In genomic region chr7:99614495-99614894, GRCh38 we compare ENCODE assay signal across 18 cellular contexts. TPM values are rescaled to one million over a fixed set of nuclear protein-coding genes. Genes with fewer than 3 reads are reported as not detected.
"Had no signal": no experiment of that assay in that cellular context is flagged by ENCODE, and none has a peak within 500 bp of the region (broad histone marks: within the 10 kb centered on the region; RNA-seq: fewer than 3 reads in every experiment).

No MANE protein-coding gene starts in this region.

- ATAC-seq: effector memory CD8-positive, alpha-beta T cell; mucosa of descending colon; naive thymus-derived CD4-positive, alpha-beta T cell; stimulated activated naive B cell treated with anti-CD40 and anti-IgM and Interleukin-4, amounts not matched to agents 10 μg/mL and 1 μg/mL and 100 μg/mL, for 72 hours had no signal

- H3K4me3 Mint-ChIP-seq: activated B cell treated with CpG ODN at 0.5 μM for 24 hours; activated CD4-positive, alpha-beta memory T cell treated with anti-CD3 and anti-CD28 coated beads for 36 hours; effector memory CD8-positive, alpha-beta T cell; stimulated activated naive B cell treated with anti-CD40 and anti-IgM and Interleukin-4, amounts not matched to agents 10 μg/mL and 1 μg/mL and 100 μg/mL, for 72 hours had no signal

- H3K27me3 Mint-ChIP-seq: activated B cell treated with CpG ODN at 0.5 μM for 24 hours; activated CD4-positive, alpha-beta memory T cell treated with anti-CD3 and anti-CD28 coated beads for 36 hours; memory B cell had no signal

- H3K27me3 ChIP-seq: adrenal gland, spleen had no signal

- H3K27ac ChIP-seq: adrenal gland, SK-N-MC, spleen had no signal

- H3K9me3 ChIP-seq: adrenal gland, mucosa of descending colon, spleen had no signal

- H3K9me3 Mint-ChIP-seq: activated B cell treated with CpG ODN at 0.5 μM for 24 hours; activated CD4-positive, alpha-beta memory T cell treated with anti-CD3 and anti-CD28 coated beads for 36 hours; effector memory CD8-positive, alpha-beta T cell; memory B cell; stimulated activated naive B cell treated with anti-CD40 and anti-IgM and Interleukin-4, amounts not matched to agents 10 μg/mL and 1 μg/mL and 100 μg/mL, for 72 hours had no signal

- DNase-seq: activated B cell treated with CpG ODN at 0.5 μM for 24 hours; activated CD4-positive, alpha-beta memory T cell treated with anti-CD3 and anti-CD28 coated beads for 36 hours; activated CD4-positive, alpha-beta T cell treated with anti-CD3 and anti-CD28 coated beads for 4 hours; activated CD8-positive, alpha-beta memory T cell treated with anti-CD3 and anti-CD28 coated beads, Interleukin-2, amount 50 U/mL, for 4 hours; activated naive CD4-positive, alpha-beta T cell; adrenal gland; dermis blood vessel endothelial cell; effector memory CD8-positive, alpha-beta T cell; mucosa of descending colon; naive thymus-derived CD4-positive, alpha-beta T cell; nucleus accumbens; spleen; stimulated activated CD4-positive, alpha-beta T cell treated with anti-CD3 and anti-CD28 coated beads, Interleukin-4, amount 100 ng/mL, for 4 hours; stimulated activated naive B cell treated with anti-CD40 and anti-IgM and Interleukin-4, amounts not matched to agents 10 μg/mL and 1 μg/mL and 100 μg/mL, for 72 hours; T-helper 9 cell had no signal

- H3K27ac Mint-ChIP-seq: activated B cell treated with CpG ODN at 0.5 μM for 24 hours; activated CD4-positive, alpha-beta memory T cell treated with anti-CD3 and anti-CD28 coated beads for 36 hours; effector memory CD8-positive, alpha-beta T cell; memory B cell; stimulated activated naive B cell treated with anti-CD40 and anti-IgM and Interleukin-4, amounts not matched to agents 10 μg/mL and 1 μg/mL and 100 μg/mL, for 72 hours had no signal

RNA-seq across cellular contexts. Expression of gene TMEM225B, which starts 16.4 kb away (rescaled TPM):
- total RNA-seq: glomerular endothelial cell had no signal
